In the genomic region with DNA sequence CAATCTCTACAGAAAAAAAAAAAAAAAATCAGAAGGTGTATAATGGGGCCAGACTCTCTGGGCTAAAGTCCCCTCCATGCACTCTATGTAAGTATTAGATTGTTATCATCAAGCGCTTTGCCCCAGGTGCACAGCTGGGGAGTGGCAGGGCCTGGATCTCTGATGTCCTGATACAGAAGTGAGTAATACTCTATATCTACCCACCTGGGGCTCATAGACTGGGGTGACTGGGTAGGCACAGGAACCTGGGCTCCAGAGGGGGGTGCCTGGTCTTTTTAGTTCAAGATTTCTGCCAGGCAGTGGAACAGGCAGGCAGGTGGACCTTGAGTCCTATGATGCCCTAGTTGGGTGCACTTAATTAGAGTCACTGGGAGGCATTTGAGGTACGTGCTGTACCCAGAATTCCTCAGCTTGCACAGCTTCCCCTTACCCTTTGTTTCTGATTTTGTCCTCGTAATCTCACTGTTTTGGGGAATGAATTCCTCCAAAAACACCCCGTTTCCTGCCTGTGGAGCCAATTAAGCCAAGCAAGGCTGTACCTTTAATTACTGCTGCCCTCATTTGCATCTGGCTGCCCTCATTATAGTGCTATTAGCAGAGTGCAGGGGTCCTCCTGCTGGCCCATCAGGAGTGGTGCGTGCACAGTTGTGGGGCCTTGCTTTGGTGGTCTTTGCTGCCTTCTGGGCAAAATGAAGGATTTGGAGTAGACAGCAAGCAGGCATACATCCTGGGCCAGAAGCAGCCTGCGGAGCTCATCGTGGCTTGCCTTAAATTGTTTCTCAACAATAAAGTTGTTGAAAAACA, we compare ENCODE assay signal across 1 cellular context.
TF ChIP-seq lines count a peak whose summit lies in the region.

No MANE protein-coding gene starts in this region.

TF ChIP-seq in HepG2, 621 proteins besides CTCF, POLR2A, EP300 and RAD21 (continued from another document and continues in another):
- TF ChIP-seq, protein P1, sequence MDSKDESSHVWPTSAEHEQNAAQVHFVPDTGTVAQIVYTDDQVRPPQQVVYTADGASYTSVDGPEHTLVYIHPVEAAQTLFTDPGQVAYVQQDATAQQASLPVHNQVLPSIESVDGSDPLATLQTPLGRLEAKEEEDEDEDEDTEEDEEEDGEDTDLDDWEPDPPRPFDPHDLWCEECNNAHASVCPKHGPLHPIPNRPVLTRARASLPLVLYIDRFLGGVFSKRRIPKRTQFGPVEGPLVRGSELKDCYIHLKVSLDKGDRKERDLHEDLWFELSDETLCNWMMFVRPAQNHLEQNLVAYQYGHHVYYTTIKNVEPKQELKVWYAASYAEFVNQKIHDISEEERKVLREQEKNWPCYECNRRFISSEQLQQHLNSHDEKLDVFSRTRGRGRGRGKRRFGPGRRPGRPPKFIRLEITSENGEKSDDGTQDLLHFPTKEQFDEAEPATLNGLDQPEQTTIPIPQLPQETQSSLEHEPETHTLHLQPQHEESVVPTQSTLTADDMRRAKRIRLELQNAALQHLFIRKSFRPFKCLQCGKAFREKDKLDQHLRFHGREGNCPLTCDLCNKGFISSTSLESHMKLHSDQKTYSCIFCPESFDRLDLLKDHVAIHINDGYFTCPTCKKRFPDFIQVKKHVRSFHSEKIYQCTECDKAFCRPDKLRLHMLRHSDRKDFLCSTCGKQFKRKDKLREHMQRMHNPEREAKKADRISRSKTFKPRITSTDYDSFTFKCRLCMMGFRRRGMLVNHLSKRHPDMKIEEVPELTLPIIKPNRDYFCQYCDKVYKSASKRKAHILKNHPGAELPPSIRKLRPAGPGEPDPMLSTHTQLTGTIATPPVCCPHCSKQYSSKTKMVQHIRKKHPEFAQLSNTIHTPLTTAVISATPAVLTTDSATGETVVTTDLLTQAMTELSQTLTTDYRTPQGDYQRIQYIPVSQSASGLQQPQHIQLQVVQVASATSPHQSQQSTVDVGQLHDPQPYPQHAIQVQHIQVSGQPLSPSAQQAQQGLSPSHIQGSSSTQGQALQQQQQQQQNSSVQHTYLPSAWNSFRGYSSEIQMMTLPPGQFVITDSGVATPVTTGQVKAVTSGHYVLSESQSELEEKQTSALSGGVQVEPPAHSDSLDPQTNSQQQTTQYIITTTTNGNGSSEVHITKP (CRISPR knock-in tag; IDR thresholded peaks at IDR 0.05; ENCODE audit: low read depth) = no peak
- no peak for TF ChIP-seq RARG (CRISPR knock-in tag; IDR thresholded peaks at IDR 0.05; ENCODE audit: low read depth)
- TF ChIP-seq, protein P2, sequence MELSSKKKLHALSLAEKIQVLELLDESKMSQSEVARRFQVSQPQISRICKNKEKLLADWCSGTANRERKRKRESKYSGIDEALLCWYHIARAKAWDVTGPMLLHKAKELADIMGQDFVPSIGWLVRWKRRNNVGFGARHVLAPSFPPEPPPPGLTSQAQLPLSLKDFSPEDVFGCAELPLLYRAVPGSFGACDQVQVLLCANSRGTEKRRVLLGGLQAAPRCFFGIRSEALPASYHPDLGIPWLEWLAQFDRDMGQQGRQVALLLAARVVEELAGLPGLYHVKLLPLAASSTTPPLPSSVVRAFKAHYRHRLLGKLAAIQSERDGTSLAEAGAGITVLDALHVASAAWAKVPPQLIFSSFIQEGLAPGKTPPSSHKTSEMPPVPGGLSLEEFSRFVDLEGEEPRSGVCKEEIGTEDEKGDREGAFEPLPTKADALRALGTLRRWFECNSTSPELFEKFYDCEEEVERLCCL (CRISPR knock-in tag; IDR thresholded peaks at IDR 0.05; ENCODE audit: borderline replicate concordance) = no peak
- TF ChIP-seq HNRNPUL1 (IDR thresholded peaks at IDR 0.05; ENCODE audit: low read depth, low read length) = no peak
- TF ChIP-seq, protein P3, sequence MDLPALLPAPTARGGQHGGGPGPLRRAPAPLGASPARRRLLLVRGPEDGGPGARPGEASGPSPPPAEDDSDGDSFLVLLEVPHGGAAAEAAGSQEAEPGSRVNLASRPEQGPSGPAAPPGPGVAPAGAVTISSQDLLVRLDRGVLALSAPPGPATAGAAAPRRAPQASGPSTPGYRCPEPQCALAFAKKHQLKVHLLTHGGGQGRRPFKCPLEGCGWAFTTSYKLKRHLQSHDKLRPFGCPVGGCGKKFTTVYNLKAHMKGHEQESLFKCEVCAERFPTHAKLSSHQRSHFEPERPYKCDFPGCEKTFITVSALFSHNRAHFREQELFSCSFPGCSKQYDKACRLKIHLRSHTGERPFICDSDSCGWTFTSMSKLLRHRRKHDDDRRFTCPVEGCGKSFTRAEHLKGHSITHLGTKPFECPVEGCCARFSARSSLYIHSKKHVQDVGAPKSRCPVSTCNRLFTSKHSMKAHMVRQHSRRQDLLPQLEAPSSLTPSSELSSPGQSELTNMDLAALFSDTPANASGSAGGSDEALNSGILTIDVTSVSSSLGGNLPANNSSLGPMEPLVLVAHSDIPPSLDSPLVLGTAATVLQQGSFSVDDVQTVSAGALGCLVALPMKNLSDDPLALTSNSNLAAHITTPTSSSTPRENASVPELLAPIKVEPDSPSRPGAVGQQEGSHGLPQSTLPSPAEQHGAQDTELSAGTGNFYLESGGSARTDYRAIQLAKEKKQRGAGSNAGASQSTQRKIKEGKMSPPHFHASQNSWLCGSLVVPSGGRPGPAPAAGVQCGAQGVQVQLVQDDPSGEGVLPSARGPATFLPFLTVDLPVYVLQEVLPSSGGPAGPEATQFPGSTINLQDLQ (CRISPR knock-in tag; IDR thresholded peaks at IDR 0.05) = no peak
- no peak for TF ChIP-seq FOXJ3 (CRISPR knock-in tag; IDR thresholded peaks at IDR 0.05; ENCODE audit: borderline replicate concordance)
- TF ChIP-seq RARA (CRISPR knock-in tag; IDR thresholded peaks at IDR 0.05) = no peak
- no peak for TF ChIP-seq TCF7L2 (IDR thresholded peaks at IDR 0.05; ENCODE audit: low read depth, low read length)
- no peak for TF ChIP-seq NONO (IDR thresholded peaks at IDR 0.05)
- no peak for TF ChIP-seq NONO (CRISPR knock-in tag; conservative IDR thresholded peaks at IDR 0.05)
- TF ChIP-seq, protein P4, sequence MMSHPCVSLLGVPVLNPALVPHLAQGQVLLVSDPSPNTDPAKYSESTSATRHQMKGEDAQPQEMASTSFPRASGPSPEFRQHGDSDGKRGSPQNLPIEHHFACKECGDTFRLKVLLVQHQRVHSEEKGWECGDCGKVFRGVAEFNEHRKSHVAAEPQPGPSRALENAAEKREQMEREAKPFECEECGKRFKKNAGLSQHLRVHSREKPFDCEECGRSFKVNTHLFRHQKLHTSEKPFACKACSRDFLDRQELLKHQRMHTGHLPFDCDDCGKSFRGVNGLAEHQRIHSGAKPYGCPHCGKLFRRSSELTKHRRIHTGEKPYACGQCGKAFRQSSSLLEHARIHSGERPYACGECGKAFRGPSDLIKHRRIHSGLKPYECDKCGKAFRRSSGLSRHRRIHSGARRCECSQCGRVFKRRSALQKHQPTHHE (CRISPR knock-in tag; IDR thresholded peaks at IDR 0.05; ENCODE audit: borderline replicate concordance) = no peak
- no peak for TF ChIP-seq WIZ (CRISPR knock-in tag; IDR thresholded peaks at IDR 0.05)
- TF ChIP-seq ZNF709 (CRISPR knock-in tag; IDR thresholded peaks at IDR 0.05) = no peak
- TF ChIP-seq, protein P5, sequence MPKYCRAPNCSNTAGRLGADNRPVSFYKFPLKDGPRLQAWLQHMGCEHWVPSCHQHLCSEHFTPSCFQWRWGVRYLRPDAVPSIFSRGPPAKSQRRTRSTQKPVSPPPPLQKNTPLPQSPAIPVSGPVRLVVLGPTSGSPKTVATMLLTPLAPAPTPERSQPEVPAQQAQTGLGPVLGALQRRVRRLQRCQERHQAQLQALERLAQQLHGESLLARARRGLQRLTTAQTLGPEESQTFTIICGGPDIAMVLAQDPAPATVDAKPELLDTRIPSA (CRISPR knock-in tag; IDR thresholded peaks at IDR 0.05; ENCODE audit: borderline replicate concordance) = no peak
- 0 out of 2 replicates have a peak, but pooled peaks have one; percentile 49 for TF ChIP-seq ZNF747 (CRISPR knock-in tag; IDR thresholded peaks at IDR 0.05; ENCODE audit: borderline replicate concordance)
- TF ChIP-seq SRSF4 (IDR thresholded peaks at IDR 0.05; ENCODE audit: low read depth, low read length, poor library complexity, severe bottlenecking) = no peak
- TF ChIP-seq, protein P6, sequence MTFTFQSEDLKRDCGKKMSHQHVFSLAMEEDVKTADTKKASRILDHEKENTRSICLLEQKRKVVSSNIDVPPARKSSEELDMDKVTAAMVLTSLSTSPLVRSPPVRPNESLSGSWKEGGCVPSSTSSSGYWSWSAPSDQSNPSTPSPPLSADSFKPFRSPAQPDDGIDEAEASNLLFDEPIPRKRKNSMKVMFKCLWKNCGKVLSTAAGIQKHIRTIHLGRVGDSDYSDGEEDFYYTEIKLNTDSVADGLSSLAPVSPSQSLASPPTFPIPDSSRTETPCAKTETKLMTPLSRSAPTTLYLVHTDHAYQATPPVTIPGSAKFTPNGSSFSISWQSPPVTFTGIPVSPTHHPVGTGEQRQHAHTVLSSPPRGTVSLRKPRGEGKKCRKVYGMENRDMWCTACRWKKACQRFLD (CRISPR knock-in tag; IDR thresholded peaks at IDR 0.05; ENCODE audit: borderline replicate concordance) = no peak
- no peak for TF ChIP-seq CEBPG (CRISPR knock-in tag; IDR thresholded peaks at IDR 0.05)
- TF ChIP-seq, protein P7, sequence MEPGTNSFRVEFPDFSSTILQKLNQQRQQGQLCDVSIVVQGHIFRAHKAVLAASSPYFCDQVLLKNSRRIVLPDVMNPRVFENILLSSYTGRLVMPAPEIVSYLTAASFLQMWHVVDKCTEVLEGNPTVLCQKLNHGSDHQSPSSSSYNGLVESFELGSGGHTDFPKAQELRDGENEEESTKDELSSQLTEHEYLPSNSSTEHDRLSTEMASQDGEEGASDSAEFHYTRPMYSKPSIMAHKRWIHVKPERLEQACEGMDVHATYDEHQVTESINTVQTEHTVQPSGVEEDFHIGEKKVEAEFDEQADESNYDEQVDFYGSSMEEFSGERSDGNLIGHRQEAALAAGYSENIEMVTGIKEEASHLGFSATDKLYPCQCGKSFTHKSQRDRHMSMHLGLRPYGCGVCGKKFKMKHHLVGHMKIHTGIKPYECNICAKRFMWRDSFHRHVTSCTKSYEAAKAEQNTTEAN (CRISPR knock-in tag; conservative IDR thresholded peaks at IDR 0.05) = no peak
- TF ChIP-seq ZNF382 (CRISPR knock-in tag; IDR thresholded peaks at IDR 0.05; ENCODE audit: borderline replicate concordance) = no peak
- TF ChIP-seq, protein P8, sequence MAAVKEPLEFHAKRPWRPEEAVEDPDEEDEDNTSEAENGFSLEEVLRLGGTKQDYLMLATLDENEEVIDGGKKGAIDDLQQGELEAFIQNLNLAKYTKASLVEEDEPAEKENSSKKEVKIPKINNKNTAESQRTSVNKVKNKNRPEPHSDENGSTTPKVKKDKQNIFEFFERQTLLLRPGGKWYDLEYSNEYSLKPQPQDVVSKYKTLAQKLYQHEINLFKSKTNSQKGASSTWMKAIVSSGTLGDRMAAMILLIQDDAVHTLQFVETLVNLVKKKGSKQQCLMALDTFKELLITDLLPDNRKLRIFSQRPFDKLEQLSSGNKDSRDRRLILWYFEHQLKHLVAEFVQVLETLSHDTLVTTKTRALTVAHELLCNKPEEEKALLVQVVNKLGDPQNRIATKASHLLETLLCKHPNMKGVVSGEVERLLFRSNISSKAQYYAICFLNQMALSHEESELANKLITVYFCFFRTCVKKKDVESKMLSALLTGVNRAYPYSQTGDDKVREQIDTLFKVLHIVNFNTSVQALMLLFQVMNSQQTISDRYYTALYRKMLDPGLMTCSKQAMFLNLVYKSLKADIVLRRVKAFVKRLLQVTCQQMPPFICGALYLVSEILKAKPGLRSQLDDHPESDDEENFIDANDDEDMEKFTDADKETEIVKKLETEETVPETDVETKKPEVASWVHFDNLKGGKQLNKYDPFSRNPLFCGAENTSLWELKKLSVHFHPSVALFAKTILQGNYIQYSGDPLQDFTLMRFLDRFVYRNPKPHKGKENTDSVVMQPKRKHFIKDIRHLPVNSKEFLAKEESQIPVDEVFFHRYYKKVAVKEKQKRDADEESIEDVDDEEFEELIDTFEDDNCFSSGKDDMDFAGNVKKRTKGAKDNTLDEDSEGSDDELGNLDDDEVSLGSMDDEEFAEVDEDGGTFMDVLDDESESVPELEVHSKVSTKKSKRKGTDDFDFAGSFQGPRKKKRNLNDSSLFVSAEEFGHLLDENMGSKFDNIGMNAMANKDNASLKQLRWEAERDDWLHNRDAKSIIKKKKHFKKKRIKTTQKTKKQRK (IDR thresholded peaks at IDR 0.05; ENCODE audit: low read length) = no peak
- no peak for TF ChIP-seq TBX3 (IDR thresholded peaks at IDR 0.05; ENCODE audit: borderline replicate concordance)
- TF ChIP-seq ZNF350 (CRISPR knock-in tag; IDR thresholded peaks at IDR 0.05; ENCODE audit: borderline replicate concordance, low read depth) = no peak
- TF ChIP-seq U2AF1 (optimal IDR thresholded peaks at IDR 0.05; ENCODE audit: low read depth, low read length) = peak; percentile 56
- no peak for TF ChIP-seq ZNF766 (CRISPR knock-in tag; IDR thresholded peaks at IDR 0.05; ENCODE audit: borderline replicate concordance)
- no peak for TF ChIP-seq TCF12 (IDR thresholded peaks at IDR 0.05)
- TF ChIP-seq TCF12 (CRISPR knock-in tag; IDR thresholded peaks at IDR 0.05) = no peak
- no peak for TF ChIP-seq ZFP90 (CRISPR knock-in tag; IDR thresholded peaks at IDR 0.05; ENCODE audit: borderline replicate concordance)
- TF ChIP-seq HOXA9 (CRISPR knock-in tag; IDR thresholded peaks at IDR 0.05; ENCODE audit: borderline replicate concordance) = no peak
- TF ChIP-seq, protein P9, sequence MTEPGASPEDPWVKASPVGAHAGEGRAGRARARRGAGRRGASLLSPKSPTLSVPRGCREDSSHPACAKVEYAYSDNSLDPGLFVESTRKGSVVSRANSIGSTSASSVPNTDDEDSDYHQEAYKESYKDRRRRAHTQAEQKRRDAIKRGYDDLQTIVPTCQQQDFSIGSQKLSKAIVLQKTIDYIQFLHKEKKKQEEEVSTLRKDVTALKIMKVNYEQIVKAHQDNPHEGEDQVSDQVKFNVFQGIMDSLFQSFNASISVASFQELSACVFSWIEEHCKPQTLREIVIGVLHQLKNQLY (CRISPR knock-in tag; IDR thresholded peaks at IDR 0.05) = no peak
- TF ChIP-seq ZNF761 (CRISPR knock-in tag; conservative IDR thresholded peaks at IDR 0.05) = no peak
- TF ChIP-seq ZNF746 (CRISPR knock-in tag; IDR thresholded peaks at IDR 0.05) = no peak
- TF ChIP-seq, protein P10, sequence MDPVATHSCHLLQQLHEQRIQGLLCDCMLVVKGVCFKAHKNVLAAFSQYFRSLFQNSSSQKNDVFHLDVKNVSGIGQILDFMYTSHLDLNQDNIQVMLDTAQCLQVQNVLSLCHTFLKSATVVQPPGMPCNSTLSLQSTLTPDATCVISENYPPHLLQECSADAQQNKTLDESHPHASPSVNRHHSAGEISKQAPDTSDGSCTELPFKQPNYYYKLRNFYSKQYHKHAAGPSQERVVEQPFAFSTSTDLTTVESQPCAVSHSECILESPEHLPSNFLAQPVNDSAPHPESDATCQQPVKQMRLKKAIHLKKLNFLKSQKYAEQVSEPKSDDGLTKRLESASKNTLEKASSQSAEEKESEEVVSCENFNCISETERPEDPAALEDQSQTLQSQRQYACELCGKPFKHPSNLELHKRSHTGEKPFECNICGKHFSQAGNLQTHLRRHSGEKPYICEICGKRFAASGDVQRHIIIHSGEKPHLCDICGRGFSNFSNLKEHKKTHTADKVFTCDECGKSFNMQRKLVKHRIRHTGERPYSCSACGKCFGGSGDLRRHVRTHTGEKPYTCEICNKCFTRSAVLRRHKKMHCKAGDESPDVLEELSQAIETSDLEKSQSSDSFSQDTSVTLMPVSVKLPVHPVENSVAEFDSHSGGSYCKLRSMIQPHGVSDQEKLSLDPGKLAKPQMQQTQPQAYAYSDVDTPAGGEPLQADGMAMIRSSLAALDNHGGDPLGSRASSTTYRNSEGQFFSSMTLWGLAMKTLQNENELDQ (CRISPR knock-in tag; IDR thresholded peaks at IDR 0.05; ENCODE audit: borderline replicate concordance) = peak; percentile 40; the same call in 1 of the 2 replicates
- TF ChIP-seq RXRB (CRISPR knock-in tag; IDR thresholded peaks at IDR 0.05; ENCODE audit: borderline replicate concordance) = peak; percentile 9; the same call in 1 of the 2 replicates
